25 cellular contexts compared by ENCODE assay signal in genomic region chr6:21149460-21149859, GRCh38.
DNase-seq lines count a peak whose midpoint lies in the region; ATAC-seq, FAIRE-seq and TF ChIP-seq lines count a peak whose summit lies in the region.
"Had no signal": no experiment of that assay in that cellular context is flagged by ENCODE, and none has a peak within 500 bp of the region (broad histone marks: within the 10 kb centered on the region; RNA-seq: fewer than 3 reads in every experiment).

No MANE protein-coding gene starts in this region.

- H4K8ac ChIP-seq in mesenchymal stem cell (ENCODE audit: low read length), result no peak overlapping the region

- dilution Hi-C loops in mammary epithelial cell (cut with HindIII; ENCODE audit: low sequenced_read_pairs), result no loop called here

- no peak for FAIRE-seq in kidney (lab: Jason Lieb, UNC)
- FAIRE-seq: HepG2, islet of Langerhans had no signal

- H3K4me2 ChIP-seq in mammary epithelial cell (ENCODE audit: insufficient read depth, low read depth, low read length) (no peak overlapping the region), mesenchymal stem cell (ENCODE audit: low read length, poor library complexity, severe bottlenecking) (no peak overlapping the region)
- H3K4me2 ChIP-seq: neural progenitor cell had no signal

- H3K27ac Mint-ChIP-seq in WTC11, result no peak overlapping the region
- H3K27ac Mint-ChIP-seq: activated B cell treated with CpG ODN at 0.5 μM for 24 hours; activated CD4-positive, alpha-beta memory T cell treated with anti-CD3 and anti-CD28 coated beads for 36 hours; CD8-positive, alpha-beta T cell; neural progenitor cell had no signal

- no peaks in the 10 kb centered on the region for H4K20me1 ChIP-seq in mammary epithelial cell (ENCODE audit: insufficient read depth, low read length)

- H3K4me1 ChIP-seq in mammary epithelial cell (ENCODE audit: insufficient read depth, low read length) (no peaks in the 10 kb centered on the region), mesenchymal stem cell (ENCODE audit: control insufficient read depth, insufficient read depth, low read depth, low read length) (no peaks in the 10 kb centered on the region), kidney (ENCODE audit: control insufficient read depth in 1 of 2, insufficient read depth in 1 of 2, low read depth in 1 of 2, low read length in 2 of 2) (no peaks in the 10 kb centered on the region)
- H3K4me1 ChIP-seq: suprapubic skin, uterus had no signal

- no peak overlapping the region for H3K18ac ChIP-seq in mesenchymal stem cell (ENCODE audit: low read depth in 1 of 2, low read length in 2 of 2)

- H3K79me2 ChIP-seq in mammary epithelial cell (ENCODE audit: insufficient read depth, low read length), result no peaks in the 10 kb centered on the region

- BruUV-seq in mammary epithelial cell (replicated peaks; lab: Mats Ljungman, UMichigan), result no TSS peak

- DNase-seq in Daoy (ENCODE audit: low read depth) (peak; percentile 5), HS-5 (ENCODE audit: low read depth) (peak; percentile 96), mammary epithelial cell (peak; percentile 33), mesenchymal stem cell (peak; percentile 34), WTC11 (ENCODE audit: low spot score) (no peak), NCI-H446 treated with DMSO at 0.1 percent for 48 hours (lab: John Stamatoyannopoulos, UW) (no peak), kidney (no peak), NCI-H2029 treated with DMSO at 0.1 percent for 48 hours (lab: John Stamatoyannopoulos, UW) (no peak)
- DNase-seq: activated B cell treated with CpG ODN at 0.5 μM for 24 hours; activated CD4-positive, alpha-beta memory T cell treated with anti-CD3 and anti-CD28 coated beads for 36 hours; activated gamma-delta T cell; adrenal gland; CD8-positive, alpha-beta T cell; dermis blood vessel endothelial cell; DMS153; hypothalamus; NCI-H1092 treated with DMSO at 0.1 percent for 48 hours; NCI-H2029; RPMI8226; uterus had no signal

- H2AK5ac ChIP-seq in mesenchymal stem cell (ENCODE audit: low read length, severe bottlenecking), result no peak overlapping the region

- no peaks in the 10 kb centered on the region for H3K27me3 Mint-ChIP-seq in WTC11 (ENCODE audit: low read depth)
- H3K27me3 Mint-ChIP-seq: activated B cell treated with CpG ODN at 0.5 μM for 24 hours; activated CD4-positive, alpha-beta memory T cell treated with anti-CD3 and anti-CD28 coated beads for 36 hours had no signal

- no peak overlapping the region for H3K4me3 Mint-ChIP-seq in WTC11
- H3K4me3 Mint-ChIP-seq: activated B cell treated with CpG ODN at 0.5 μM for 24 hours; activated CD4-positive, alpha-beta memory T cell treated with anti-CD3 and anti-CD28 coated beads for 36 hours; CD8-positive, alpha-beta T cell; neural progenitor cell had no signal

- CTCF ChIA-PET in mammary epithelial cell (lab: Charles Lee; ENCODE audit: low non-redundant PET) (no interaction called here), WTC11 (lab: Charles Lee) (no interaction called here)

- 51% methylated on average over 6 of the region's 6 CpGs for WGBS in mammary epithelial cell (ENCODE audit: low coverage, missing lambda C conversion rate)
- 79% methylated on average over 5 of the region's 6 CpGs for WGBS in mesenchymal stem cell

- H3K79me1 ChIP-seq in mesenchymal stem cell (replicated peaks; ENCODE audit: low read length, poor library complexity, severe bottlenecking), result peaks cover 2% of the 10 kb centered on the region

- H3K4me3 ChIP-seq in mammary epithelial cell (replicated peaks in 1 of 3; ENCODE audit: insufficient read depth in 1 of 3, low read depth in 2 of 3, low read length in 3 of 3) (no peak overlapping the region), mesenchymal stem cell (ENCODE audit: insufficient read depth in 1 of 2, low read depth in 1 of 2, low read length in 2 of 2) (no peak overlapping the region), kidney (ENCODE audit: low read length in 2 of 2) (no peak overlapping the region)
- H3K4me3 ChIP-seq: adrenal gland, cardiac muscle cell, neural progenitor cell, suprapubic skin, uterus had no signal

- H3K36me3 ChIP-seq in mammary epithelial cell (ENCODE audit: insufficient read depth, low read length), result no peaks in the 10 kb centered on the region
- no peaks in the 10 kb centered on the region for H3K36me3 ChIP-seq in mesenchymal stem cell (ENCODE audit: control insufficient read depth in 1 of 2, insufficient read depth in 2 of 2, low read depth in 1 of 2, low read length in 2 of 2)
- H3K36me3 ChIP-seq in kidney (ENCODE audit: control insufficient read depth in 1 of 2, insufficient read depth in 2 of 2, low read length in 2 of 2), result no peaks in the 10 kb centered on the region
- H3K36me3 ChIP-seq: adrenal gland, cardiac muscle cell, neural progenitor cell, suprapubic skin, uterus had no signal

- no peak overlapping the region for H2AFZ ChIP-seq in mammary epithelial cell (ENCODE audit: low read depth, low read length)
- no peak overlapping the region for H2AFZ ChIP-seq in mesenchymal stem cell (ENCODE audit: low read depth, low read length)
- H2AFZ ChIP-seq: neural progenitor cell had no signal

- no peaks in the 10 kb centered on the region for H3K9me3 Mint-ChIP-seq in WTC11
- H3K9me3 Mint-ChIP-seq: activated B cell treated with CpG ODN at 0.5 μM for 24 hours; activated CD4-positive, alpha-beta memory T cell treated with anti-CD3 and anti-CD28 coated beads for 36 hours; CD8-positive, alpha-beta T cell had no signal

- no peak overlapping the region for H2BK5ac ChIP-seq in mesenchymal stem cell (ENCODE audit: low read depth, low read length, poor library complexity, severe bottlenecking)

- H3K27ac ChIP-seq in mammary epithelial cell (ENCODE audit: insufficient read depth, low read depth, low read length) (no peak overlapping the region), mesenchymal stem cell (ENCODE audit: low read length, poor library complexity, severe bottlenecking) (no peak overlapping the region), kidney (ENCODE audit: low read depth in 2 of 2, low read length in 2 of 2) (no peak overlapping the region)
- H3K27ac ChIP-seq: adrenal gland, cardiac muscle cell, neural progenitor cell, suprapubic skin, uterus had no signal

- in situ Hi-C loops in mammary epithelial cell (cut with MboI; ENCODE audit: low sequenced_read_pairs in 2 of 2), result no loop called here

- H3K27me3 ChIP-seq in mammary epithelial cell (ENCODE audit: insufficient read depth, low read length) (no peaks in the 10 kb centered on the region), mesenchymal stem cell (ENCODE audit: control insufficient read depth in 1 of 2, insufficient read depth in 1 of 2, low read length in 2 of 2) (no peaks in the 10 kb centered on the region)
- H3K27me3 ChIP-seq: adrenal gland, cardiac muscle cell, neural progenitor cell, suprapubic skin, uterus had no signal

- H2BK120ac ChIP-seq in mesenchymal stem cell (ENCODE audit: low read depth, low read length), result no peak overlapping the region

- POLR2A ChIA-PET in WTC11 (lab: Charles Lee), result no interaction called here

- H3K36me3 Mint-ChIP-seq in WTC11, result no peaks in the 10 kb centered on the region
- H3K36me3 Mint-ChIP-seq: neural progenitor cell had no signal

- intact Hi-C loops in mammary epithelial cell (cut with micrococcal nuclease), result no loop called here
- intact Hi-C loops in kidney (cut with DNase I), result no loop called here

- H2BK15ac ChIP-seq in mesenchymal stem cell (ENCODE audit: low read depth, poor library complexity, severe bottlenecking), result no peak overlapping the region

- H3K14ac ChIP-seq in mesenchymal stem cell (ENCODE audit: low read length in 2 of 2), result no peak overlapping the region

- TF ChIP-seq CTCF in mammary epithelial cell (conservative IDR thresholded peaks at IDR 0.05 in 1 of 2, IDR thresholded peaks at IDR 0.05 in 1 of 2; ENCODE audit: extremely low read depth in 1 of 2, insufficient read depth in 1 of 2, low read depth in 1 of 2, low read length in 2 of 2) (no peak), WTC11 (IDR thresholded peaks at IDR 0.05) (no peak), kidney (IDR thresholded peaks at IDR 0.05; ENCODE audit: borderline replicate concordance, extremely low read depth, insufficient read depth) (no peak)

- H3K9ac ChIP-seq in mammary epithelial cell (ENCODE audit: insufficient read depth, low read length) (no peak overlapping the region), mesenchymal stem cell (ENCODE audit: low read length) (no peak overlapping the region), kidney (ENCODE audit: low read length in 2 of 2) (no peak overlapping the region)
- H3K9ac ChIP-seq: neural progenitor cell had no signal

- no peak for ATAC-seq in WTC11
- ATAC-seq: CD8-positive, alpha-beta T cell; HepG2 had no signal

- H3K4ac ChIP-seq in mesenchymal stem cell (ENCODE audit: low read depth in 1 of 2, low read length in 2 of 2), result no peak overlapping the region

- H3K4me1 Mint-ChIP-seq in WTC11, result peaks cover 22% of the 10 kb centered on the region

- no peak overlapping the region for H2BK12ac ChIP-seq in mesenchymal stem cell (ENCODE audit: low read length in 2 of 2)

- no peak overlapping the region for H3K23ac ChIP-seq in mesenchymal stem cell (ENCODE audit: low read length in 2 of 2)

- H3K9me3 ChIP-seq in mammary epithelial cell (replicated peaks; ENCODE audit: insufficient read depth, low read length) (no peaks in the 10 kb centered on the region), mesenchymal stem cell (ENCODE audit: control insufficient read depth, low read length) (no peaks in the 10 kb centered on the region), kidney (ENCODE audit: control insufficient read depth in 1 of 2, low read length in 2 of 2) (no peaks in the 10 kb centered on the region)
- H3K9me3 ChIP-seq: adrenal gland, suprapubic skin, uterus had no signal

- no peak overlapping the region for H4K91ac ChIP-seq in mesenchymal stem cell (ENCODE audit: low read length)

TF ChIP-seq in WTC11, 78 proteins besides CTCF, POLR2A, EP300 and RAD21 (continues in another document):
- no peak for TF ChIP-seq GRHL2 (CRISPR knock-in tag; IDR thresholded peaks at IDR 0.05; ENCODE audit: insufficient replicate concordance, severe bottlenecking)
- TF ChIP-seq ERG (CRISPR knock-in tag; IDR thresholded peaks at IDR 0.05), result no peak
- TF ChIP-seq SMAD4 (CRISPR knock-in tag; IDR thresholded peaks at IDR 0.05), result no peak
- no peak for TF ChIP-seq ETV6 (CRISPR knock-in tag; IDR thresholded peaks at IDR 0.05)

Comparison
In these comparisons a context has a peak if more than half of its experiments do, and no peak if none do; other contexts are left out.
1. DNase-seq: peak in Daoy (single experiment), HS-5 (single experiment), mammary epithelial cell (single experiment) and mesenchymal stem cell (single experiment); none in WTC11 (single experiment), NCI-H446 treated with DMSO at 0.1 percent for 48 hours (single experiment), kidney (single experiment) and NCI-H2029 treated with DMSO at 0.1 percent for 48 hours (single experiment).